ENCODE assay signal across 8 cellular contexts in the genomic region with DNA sequence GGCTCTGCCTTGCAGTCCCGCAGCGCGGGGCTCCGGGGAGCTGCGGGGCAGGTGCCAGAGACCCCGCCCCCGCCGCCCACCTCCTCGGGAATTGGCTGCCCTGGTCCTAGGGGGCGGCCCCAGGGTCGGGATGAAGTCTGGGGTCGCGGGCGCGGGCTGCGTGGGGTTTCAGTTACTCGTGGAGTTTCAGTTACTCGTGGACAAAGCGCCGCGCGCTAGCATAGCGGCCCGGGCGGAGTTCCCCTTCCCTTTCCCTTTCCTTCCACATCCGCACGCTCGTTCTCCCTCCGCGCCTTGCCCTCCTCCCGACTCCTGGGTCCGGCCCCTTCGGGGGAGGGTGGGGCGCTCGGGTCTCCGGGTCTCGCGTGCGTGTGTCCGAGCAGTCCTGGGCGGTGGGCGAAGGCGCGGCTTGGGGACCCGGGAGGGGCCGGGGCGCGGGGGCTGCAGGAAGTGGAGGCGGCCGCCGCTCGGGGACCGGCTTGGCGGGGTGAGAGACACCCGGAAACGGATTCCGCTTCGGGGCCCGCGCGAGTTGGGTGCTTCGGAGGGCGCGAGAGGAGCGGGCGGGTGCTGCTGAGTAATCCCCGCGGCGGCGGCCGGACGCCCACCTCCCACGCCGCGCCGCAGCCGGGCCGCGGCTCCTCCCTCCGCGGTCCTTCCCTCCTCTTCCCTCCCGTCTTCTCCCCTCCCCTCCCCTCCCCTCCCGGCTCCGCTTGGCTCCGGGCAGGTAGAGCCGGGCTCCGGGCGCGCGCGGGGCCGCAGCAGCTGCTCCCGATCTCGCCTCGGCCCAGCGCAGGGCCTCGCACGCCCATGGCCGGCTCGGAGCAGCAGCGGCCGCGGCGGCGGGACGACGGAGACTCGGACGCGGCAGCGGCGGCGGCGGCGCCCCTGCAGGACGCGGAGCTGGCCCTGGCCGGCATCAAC. TPM values are rescaled to one million over a fixed set of nuclear protein-coding genes. Genes with fewer than 3 reads are reported as not detected.
DNase-seq lines count a peak whose midpoint lies in the region; ATAC-seq and TF ChIP-seq lines count a peak whose summit lies in the region.

TTC39C (plus strand) TSS at position 693 of the 924 bp plus-strand sequence; CDS start at position 811, 118 bp downstream.

- 0% methylated on average over 5 to 82 of the region's 118 CpGs for WGBS in upper lobe of left lung, 2 donors

- ATAC-seq in GM21390 (IDR thresholded peaks at IDR 0.05; ENCODE audit: unreplicated experiment) (peak; percentile 29), upper lobe of left lung (ENCODE audit: low FRiP score in 2 of 2) (peak; percentile 69 to 93)

- no peak for TF ChIP-seq CTCF in upper lobe of left lung (IDR thresholded peaks at IDR 0.05)

- peak within 1 kb of the TSS; percentile 74 for H3K4me3 ChIP-seq in Jurkat, Clone E6-1 (ENCODE audit: low read length)
- H3K4me3 ChIP-seq in upper lobe of left lung, result peak within 1 kb of the TSS; percentile 79 to 94 (median 84)

- H3K27me3 ChIP-seq in upper lobe of left lung, result no peaks in the 10 kb centered on the region

- H3K36me3 Mint-ChIP-seq in activated naive CD8-positive, alpha-beta T cell, result no peaks in the 10 kb centered on the region

- peak within 1 kb of the TSS; percentile 94 for H3K4me3 Mint-ChIP-seq in activated naive CD8-positive, alpha-beta T cell

- H3K9me3 Mint-ChIP-seq in activated naive CD8-positive, alpha-beta T cell (ENCODE audit: low read depth), result no peaks in the 10 kb centered on the region

- peaks cover 83% of the 10 kb centered on the region for H3K4me1 Mint-ChIP-seq in activated naive CD8-positive, alpha-beta T cell (ENCODE audit: low read depth)

- intact Hi-C loops in cardiac septum (cut with DNase I), result loop anchor here (5.0 kb wide), 2 partner anchors 57 to 63 kb away; no protein-coding TSS in a partner anchor
- intact Hi-C loops in posterior vena cava (cut with DNase I), result loop anchor here in 1 of 2 donors (10.0 kb wide), 1 partner anchor 60 kb away; no protein-coding TSS in a partner anchor

- TF ChIP-seq POLR2A in upper lobe of left lung (IDR thresholded peaks at IDR 0.05), result peak in 3 of 4 donors; percentile 13 to 57 (median 30)

- no peaks in the 10 kb centered on the region for H3K27me3 Mint-ChIP-seq in activated naive CD8-positive, alpha-beta T cell

- TF ChIP-seq EP300 in upper lobe of left lung (IDR thresholded peaks at IDR 0.05), result no peak

- peaks cover 13 to 52% (median 22%) of the 10 kb centered on the region in 4 donors for H3K4me1 ChIP-seq in upper lobe of left lung

- no peaks in the 10 kb centered on the region for H3K9me3 ChIP-seq in upper lobe of left lung

- H3K27ac Mint-ChIP-seq in activated naive CD8-positive, alpha-beta T cell, result peak within 1 kb of the TSS; percentile 90

- peak within 1 kb of the TSS; percentile 84 to 92 (median 88) for H3K27ac ChIP-seq in upper lobe of left lung

- DNase-seq in CMK (ENCODE audit: low read depth), result peak; percentile 18
- DNase-seq in Jurkat, Clone E6-1 (ENCODE audit: low read depth, low spot score), result no peak
- peak; percentile 83 for DNase-seq in SKM-1 treated with dmso at 0.1 percent for 144 hours (lab: John Stamatoyannopoulos, UW; ENCODE audit: unreplicated experiment)
- DNase-seq in cardiac septum (ENCODE audit: low spot score), result peak; percentile 84
- DNase-seq in posterior vena cava (ENCODE audit: low spot score), result peak; percentile 93
- DNase-seq in upper lobe of left lung, result peak; percentile 70 to 94

- H3K36me3 ChIP-seq in upper lobe of left lung, result no peaks in the 10 kb centered on the region

RNA-seq across cellular contexts. Expression of gene TTC39C, which starts in this region (rescaled TPM):
- polyA plus RNA-seq in Jurkat, Clone E6-1 (2012; ENCODE audit: insufficient read depth, insufficient read length), result 16.8 TPM
- 9.2 TPM for total RNA-seq in cardiac septum
- total RNA-seq in posterior vena cava, result 10 to 100 TPM; 37.4 to 44.6 TPM
- total RNA-seq in upper lobe of left lung, result 10 to 100 TPM; 12.8 to 31.5 (median 19.5) TPM
